ENCODE assay signal across 2 cellular contexts in genomic region chr2:200662727-200663126, GRCh38.
TF ChIP-seq lines count a peak whose summit lies in the region.

No MANE protein-coding gene starts in this region.

TF ChIP-seq in IMR-90, 13 proteins besides CTCF, POLR2A, EP300 and RAD21 (continued from another document):
- TF ChIP-seq MAZ (IDR thresholded peaks at IDR 0.05; ENCODE audit: borderline replicate concordance, low read depth, low read length): no peak
- TF ChIP-seq, protein P1, sequence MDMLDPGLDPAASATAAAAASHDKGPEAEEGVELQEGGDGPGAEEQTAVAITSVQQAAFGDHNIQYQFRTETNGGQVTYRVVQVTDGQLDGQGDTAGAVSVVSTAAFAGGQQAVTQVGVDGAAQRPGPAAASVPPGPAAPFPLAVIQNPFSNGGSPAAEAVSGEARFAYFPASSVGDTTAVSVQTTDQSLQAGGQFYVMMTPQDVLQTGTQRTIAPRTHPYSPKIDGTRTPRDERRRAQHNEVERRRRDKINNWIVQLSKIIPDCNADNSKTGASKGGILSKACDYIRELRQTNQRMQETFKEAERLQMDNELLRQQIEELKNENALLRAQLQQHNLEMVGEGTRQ (IDR thresholded peaks at IDR 0.05; ENCODE audit: low read depth, low read length): no peak
- TF ChIP-seq FOS (IDR thresholded peaks at IDR 0.05; ENCODE audit: low read depth, low read length): peak; percentile 60
- TF ChIP-seq RCOR1 (IDR thresholded peaks at IDR 0.05; ENCODE audit: insufficient replicate concordance, low read length): no peak
- peak; percentile 18; the same call in 1 of the 2 replicates for TF ChIP-seq BHLHE40 (IDR thresholded peaks at IDR 0.05; ENCODE audit: low read depth, low read length)
- TF ChIP-seq CEBPB (IDR thresholded peaks at IDR 0.05; ENCODE audit: low read depth, low read length): no peak; the same call in 1 of the 2 replicates
- TF ChIP-seq, protein P2, sequence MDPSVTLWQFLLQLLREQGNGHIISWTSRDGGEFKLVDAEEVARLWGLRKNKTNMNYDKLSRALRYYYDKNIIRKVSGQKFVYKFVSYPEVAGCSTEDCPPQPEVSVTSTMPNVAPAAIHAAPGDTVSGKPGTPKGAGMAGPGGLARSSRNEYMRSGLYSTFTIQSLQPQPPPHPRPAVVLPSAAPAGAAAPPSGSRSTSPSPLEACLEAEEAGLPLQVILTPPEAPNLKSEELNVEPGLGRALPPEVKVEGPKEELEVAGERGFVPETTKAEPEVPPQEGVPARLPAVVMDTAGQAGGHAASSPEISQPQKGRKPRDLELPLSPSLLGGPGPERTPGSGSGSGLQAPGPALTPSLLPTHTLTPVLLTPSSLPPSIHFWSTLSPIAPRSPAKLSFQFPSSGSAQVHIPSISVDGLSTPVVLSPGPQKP (IDR thresholded peaks at IDR 0.05; ENCODE audit: borderline replicate concordance, low read depth, low read length): no peak

TF ChIP-seq in HEK293T, 16 proteins besides CTCF, POLR2A, EP300 and RAD21 (continued from another document):
- TF ChIP-seq FOXK2 (IDR thresholded peaks at IDR 0.05): no peak
- no peak for TF ChIP-seq SUZ12 (IDR thresholded peaks at IDR 0.05)
- no peak for TF ChIP-seq TARDBP (IDR thresholded peaks at IDR 0.05)
- no peak for TF ChIP-seq BHLHE40 (IDR thresholded peaks at IDR 0.05; ENCODE audit: borderline replicate concordance)
- TF ChIP-seq L3MBTL2 (conservative IDR thresholded peaks at IDR 0.05): no peak
- TF ChIP-seq ZNF384 (IDR thresholded peaks at IDR 0.05): no peak
- no peak for TF ChIP-seq FOXA1 (IDR thresholded peaks at IDR 0.05)
- no peak for TF ChIP-seq PKNOX1 (IDR thresholded peaks at IDR 0.05)
- TF ChIP-seq NFRKB (IDR thresholded peaks at IDR 0.05): no peak
- no peak for TF ChIP-seq HDGF (IDR thresholded peaks at IDR 0.05; ENCODE audit: borderline replicate concordance)
